10 cellular contexts compared by ENCODE assay signal in genomic region chr2:18519991-18520604, GRCh38. TPM values are rescaled to one million over a fixed set of nuclear protein-coding genes. Genes with fewer than 3 reads are reported as not detected.
DNase-seq lines count a peak whose midpoint lies in the region; ATAC-seq and TF ChIP-seq lines count a peak whose summit lies in the region.
"Had no signal": no experiment of that assay in that cellular context is flagged by ENCODE, and none has a peak within 500 bp of the region (broad histone marks: within the 10 kb centered on the region; RNA-seq: fewer than 3 reads in every experiment).

No MANE protein-coding gene starts in this region.

- ATAC-seq in activated CD8-positive, alpha-beta memory T cell treated with anti-CD3 and anti-CD28 coated beads, Interleukin-2, amount 10 ng/mL, durations not matched to agents 7 days and 5 days, result peak; percentile 16
- ATAC-seq in HG03139 (IDR thresholded peaks at IDR 0.05; ENCODE audit: unreplicated experiment) (peak; percentile 27), left cardiac atrium (peak; percentile 9 to 10)
- no peak for ATAC-seq in stimulated activated effector memory CD8-positive, alpha-beta T cell treated with anti-CD3 and anti-CD28 coated beads, Interleukin-12 subunit alpha, Interleukin-12 subunit beta, amount 100 ng/mL, for 72 hours

- TF ChIP-seq CTCF in type B pancreatic cell (conservative IDR thresholded peaks at IDR 0.05), result no peak

- TF ChIP-seq POLR2A in erythroblast (IDR thresholded peaks at IDR 0.05; ENCODE audit: low read length), result no peak

- H3K27me3 Mint-ChIP-seq in activated CD8-positive, alpha-beta memory T cell treated with anti-CD3 and anti-CD28 coated beads, Interleukin-2, amount 10 ng/mL, durations not matched to agents 7 days and 5 days, result peaks cover 17% of the 10 kb centered on the region
- H3K27me3 Mint-ChIP-seq in type B pancreatic cell, result peaks cover 57% of the 10 kb centered on the region

- H3K4me3 Mint-ChIP-seq in activated CD8-positive, alpha-beta memory T cell treated with anti-CD3 and anti-CD28 coated beads, Interleukin-2, amount 10 ng/mL, durations not matched to agents 7 days and 5 days, result no peak overlapping the region
- H3K4me3 Mint-ChIP-seq in type B pancreatic cell, result peak overlapping the region; percentile 26
- no peak overlapping the region for H3K4me3 Mint-ChIP-seq in stimulated activated effector memory CD8-positive, alpha-beta T cell treated with anti-CD3 and anti-CD28 coated beads, Interleukin-12 subunit alpha, Interleukin-12 subunit beta, amount 100 ng/mL, for 72 hours
- H3K4me3 Mint-ChIP-seq: activated naive CD8-positive, alpha-beta T cell treated with anti-CD3 and anti-CD28 coated beads, Interleukin-2, amount 50 U/mL, for 24 hours; H9 had no signal

- H3K4me1 Mint-ChIP-seq in activated CD8-positive, alpha-beta memory T cell treated with anti-CD3 and anti-CD28 coated beads, Interleukin-2, amount 10 ng/mL, durations not matched to agents 7 days and 5 days, result no peaks in the 10 kb centered on the region
- H3K4me1 Mint-ChIP-seq in type B pancreatic cell (ENCODE audit: unreplicated experiment), result peaks cover 53% of the 10 kb centered on the region
- no peaks in the 10 kb centered on the region for H3K4me1 Mint-ChIP-seq in stimulated activated effector memory CD8-positive, alpha-beta T cell treated with anti-CD3 and anti-CD28 coated beads, Interleukin-12 subunit alpha, Interleukin-12 subunit beta, amount 100 ng/mL, for 72 hours
- H3K4me1 Mint-ChIP-seq: activated naive CD8-positive, alpha-beta T cell treated with anti-CD3 and anti-CD28 coated beads, Interleukin-2, amount 50 U/mL, for 24 hours had no signal

- DNase-seq in activated CD8-positive, alpha-beta memory T cell treated with anti-CD3 and anti-CD28 coated beads, Interleukin-2, amount 10 ng/mL, durations not matched to agents 7 days and 5 days, result no peak
- DNase-seq in activated CD8-positive, alpha-beta memory T cell treated with anti-CD3 and anti-CD28 coated beads for 24 hours, result no peak
- DNase-seq in left cardiac atrium (no peak), type B pancreatic cell (ENCODE audit: extremely low spot score, unreplicated experiment) (no peak), erythroblast (lab: John Stamatoyannopoulos, UW) (no peak), HK-2 (ENCODE audit: unreplicated experiment) (no peak)
- no peak for DNase-seq in stimulated activated effector memory CD8-positive, alpha-beta T cell treated with anti-CD3 and anti-CD28 coated beads, Interleukin-12 subunit alpha, Interleukin-12 subunit beta, amount 100 ng/mL, for 72 hours (ENCODE audit: low spot score in 2 of 2)

- no peak overlapping the region for H3K27ac Mint-ChIP-seq in activated CD8-positive, alpha-beta memory T cell treated with anti-CD3 and anti-CD28 coated beads, Interleukin-2, amount 10 ng/mL, durations not matched to agents 7 days and 5 days
- H3K27ac Mint-ChIP-seq in type B pancreatic cell, result peak overlapping the region; percentile 5
- H3K27ac Mint-ChIP-seq in stimulated activated effector memory CD8-positive, alpha-beta T cell treated with anti-CD3 and anti-CD28 coated beads, Interleukin-12 subunit alpha, Interleukin-12 subunit beta, amount 100 ng/mL, for 72 hours, result no peak overlapping the region
- H3K27ac Mint-ChIP-seq: activated naive CD8-positive, alpha-beta T cell treated with anti-CD3 and anti-CD28 coated beads, Interleukin-2, amount 50 U/mL, for 24 hours had no signal

- H3K9me3 Mint-ChIP-seq in activated CD8-positive, alpha-beta memory T cell treated with anti-CD3 and anti-CD28 coated beads, Interleukin-2, amount 10 ng/mL, durations not matched to agents 7 days and 5 days (ENCODE audit: low read depth), result no peaks in the 10 kb centered on the region
- H3K9me3 Mint-ChIP-seq in type B pancreatic cell, result no peaks in the 10 kb centered on the region
- H3K9me3 Mint-ChIP-seq in stimulated activated effector memory CD8-positive, alpha-beta T cell treated with anti-CD3 and anti-CD28 coated beads, Interleukin-12 subunit alpha, Interleukin-12 subunit beta, amount 100 ng/mL, for 72 hours, result no peaks in the 10 kb centered on the region
- H3K9me3 Mint-ChIP-seq: activated naive CD8-positive, alpha-beta T cell treated with anti-CD3 and anti-CD28 coated beads, Interleukin-2, amount 50 U/mL, for 24 hours; H9 had no signal

- CTCF ChIA-PET in activated CD8-positive, alpha-beta memory T cell treated with anti-CD3 and anti-CD28 coated beads, Interleukin-2, amount 10 ng/mL, durations not matched to agents 7 days and 5 days (lab: Charles Lee), result interaction anchor here (0.6 to 1.3 kb wide), 8 partner anchors 9 to 1016 kb away, joined by 3 to 5 read pairs (median 3); no protein-coding TSS in a partner anchor

- intact Hi-C loops in left cardiac atrium (cut with DNase I), result loop anchor here in 1 of 2 donors (2.0 to 5.0 kb wide), 3 partner anchors 83 to 1343 kb away; no protein-coding TSS in a partner anchor

- H3K36me3 Mint-ChIP-seq in activated CD8-positive, alpha-beta memory T cell treated with anti-CD3 and anti-CD28 coated beads, Interleukin-2, amount 10 ng/mL, durations not matched to agents 7 days and 5 days, result no peaks in the 10 kb centered on the region
- H3K36me3 Mint-ChIP-seq in type B pancreatic cell, result no peaks in the 10 kb centered on the region
- no peaks in the 10 kb centered on the region for H3K36me3 Mint-ChIP-seq in stimulated activated effector memory CD8-positive, alpha-beta T cell treated with anti-CD3 and anti-CD28 coated beads, Interleukin-12 subunit alpha, Interleukin-12 subunit beta, amount 100 ng/mL, for 72 hours

RNA-seq across cellular contexts. Expression of gene RDH14, which starts 40.4 kb away (rescaled TPM):
- 10 to 100 TPM; 16.6 to 19.3 TPM for total RNA-seq in activated CD8-positive, alpha-beta memory T cell treated with anti-CD3 and anti-CD28 coated beads, Interleukin-2, amount 10 ng/mL, durations not matched to agents 7 days and 5 days
- 10 to 100 TPM; 35.7 to 39.5 TPM for total RNA-seq in left cardiac atrium
- 19.5 and 25.5 TPM in 2 replicates for total RNA-seq in type B pancreatic cell (ENCODE audit: low replicate concordance)
